Comparison of ENCODE assay signal across 8 cellular contexts in the genomic region with DNA sequence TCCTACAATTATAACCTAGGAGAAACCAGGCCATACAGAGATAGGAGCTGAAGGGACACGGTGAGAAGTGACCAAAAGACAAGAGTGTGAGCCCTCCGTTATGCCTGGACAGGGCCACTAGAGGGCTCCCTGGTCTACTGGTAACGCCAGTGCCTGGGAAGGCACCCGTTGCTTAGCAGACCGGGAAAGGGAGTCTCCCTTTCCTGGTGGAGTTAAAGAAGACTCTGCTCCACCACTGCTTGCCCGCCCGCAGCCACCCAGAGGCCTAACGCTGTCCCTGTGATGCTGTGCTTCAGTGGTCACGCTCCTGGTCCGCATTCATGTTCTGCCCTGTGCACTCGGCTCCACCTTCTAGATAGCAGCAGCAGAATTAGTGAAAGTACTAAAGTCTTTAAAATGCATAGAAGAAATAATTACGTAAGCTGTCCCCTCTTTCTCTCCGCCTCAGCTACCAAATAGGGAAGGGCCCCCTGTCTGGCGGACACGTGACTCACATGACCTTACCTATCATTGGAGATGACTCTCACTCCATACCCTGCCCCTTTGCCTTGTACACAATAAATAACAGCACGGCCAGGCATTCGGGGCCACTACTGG. TPM values are rescaled to one million over a fixed set of nuclear protein-coding genes. Genes with fewer than 3 reads are reported as not detected.
DNase-seq lines count a peak whose midpoint lies in the region; ATAC-seq, FAIRE-seq and TF ChIP-seq lines count a peak whose summit lies in the region.

No MANE protein-coding gene starts in this region.

- H3K79me2 ChIP-seq in endothelial cell of umbilical vein (ENCODE audit: control insufficient read depth, insufficient read depth, low read length), result no peaks in the 10 kb centered on the region

- CTCF ChIA-PET in endothelial cell of umbilical vein (lab: Charles Lee), result interaction anchor here (0.8 to 5.4 kb wide), 16 partner anchors 9 to 425 kb away, joined by 3 to 23 read pairs (median 6); partner anchors contain the start of gene INTS15

- no peak overlapping the region for H3K4me2 ChIP-seq in endothelial cell of umbilical vein (ENCODE audit: insufficient read depth, low read length)

- H4K20me1 ChIP-seq in endothelial cell of umbilical vein (replicated peaks; ENCODE audit: control insufficient read depth, extremely low read depth, insufficient read depth, low read length), result no peaks in the 10 kb centered on the region

- dilution Hi-C loops in endothelial cell of umbilical vein (cut with MboI; ENCODE audit: extremely low pct_ligation_motif_present, low sequenced_read_pairs), result no loop called here

- peak; percentile 77 to 87 for TF ChIP-seq CTCF in endothelial cell of umbilical vein (IDR thresholded peaks at IDR 0.05; ENCODE audit: extremely low read depth in 1 of 2, insufficient read depth in 1 of 2, low read depth in 1 of 2, low read length in 2 of 2)

- H3K36me3 ChIP-seq in endothelial cell of umbilical vein (ENCODE audit: control insufficient read depth in 2 of 2, extremely low read depth in 1 of 2, insufficient read depth in 2 of 2, low read length in 2 of 2), result no peaks in the 10 kb centered on the region

- no peak overlapping the region for H3K9ac ChIP-seq in endothelial cell of umbilical vein (replicated peaks; ENCODE audit: extremely low read depth, insufficient read depth, low read length)

- no peaks in the 10 kb centered on the region for H3K27me3 ChIP-seq in endothelial cell of umbilical vein (ENCODE audit: control insufficient read depth in 2 of 2, insufficient read depth in 2 of 2, low read length in 2 of 2)
- H3K27me3 ChIP-seq in mononuclear cell (ENCODE audit: insufficient read depth, low read length), result no peaks in the 10 kb centered on the region

- FAIRE-seq in G401.6 (lab: Jason Lieb, UNC) (peak; percentile 97), endothelial cell of umbilical vein (lab: Jason Lieb, UNC) (peak; percentile 93)

- no peak for TF ChIP-seq POLR2A in endothelial cell of umbilical vein (IDR thresholded peaks at IDR 0.05; ENCODE audit: low read depth, low read length)

- H3K9me3 ChIP-seq in endothelial cell of umbilical vein (replicated peaks; ENCODE audit: control insufficient read depth, insufficient read depth, low read length) (no peaks in the 10 kb centered on the region), mononuclear cell (ENCODE audit: low read depth, low read length) (no peaks in the 10 kb centered on the region)

- POLR2A ChIA-PET in endothelial cell of umbilical vein (lab: Charles Lee), result no interaction called here

- peak overlapping the region; percentile 85 for H2AFZ ChIP-seq in endothelial cell of umbilical vein (ENCODE audit: low read depth, low read length)

- no peak overlapping the region for H3K4me3 ChIP-seq in endothelial cell of umbilical vein (replicated peaks in 1 of 3; ENCODE audit: insufficient read depth in 1 of 3, low read depth in 1 of 3, low read length in 3 of 3)
- peak overlapping the region; percentile 29 for H3K4me3 ChIP-seq in mononuclear cell (ENCODE audit: low read length)

- DNase-seq in HUDEP-2 (lab: John Stamatoyannopoulos, UW; ENCODE audit: unreplicated experiment in 76 of 76) (peak in 67 of 76 experiments; percentile 2 to 77 (median 48)), NOMO-1 treated with DMSO at 0.1 percent for 48 hours (lab: John Stamatoyannopoulos, UW; ENCODE audit: unreplicated experiment) (peak; percentile 82), endothelial cell of umbilical vein (ENCODE audit: low read depth, low spot score) (peak; percentile 71)
- DNase-seq in activated CD8-positive, alpha-beta memory T cell treated with anti-CD3 and anti-CD28 coated beads, Interleukin-2, amount 50 U/mL, for 4 hours, result peak; percentile 66
- DNase-seq in stimulated activated CD8-positive, alpha-beta memory T cell treated with anti-CD3 and anti-CD28 coated beads, Interleukin-2, amount 100 ng/mL, for 48 hours (ENCODE audit: low read depth in 2 of 2), result peak; percentile 42 to 60

- ATAC-seq in HG03135 (IDR thresholded peaks at IDR 0.05; ENCODE audit: unreplicated experiment), result no peak

- no peak overlapping the region for H3K27ac ChIP-seq in endothelial cell of umbilical vein (ENCODE audit: insufficient read depth, low read depth, low read length)

- H3K4me1 ChIP-seq in endothelial cell of umbilical vein (ENCODE audit: control insufficient read depth, extremely low read depth, insufficient read depth, low read length) (no peaks in the 10 kb centered on the region), mononuclear cell (ENCODE audit: insufficient read depth, low read length) (peaks cover 5% of the 10 kb centered on the region)

- H3K9me1 ChIP-seq in endothelial cell of umbilical vein (replicated peaks; ENCODE audit: control insufficient read depth, extremely low read depth, insufficient read depth, low read length), result no peaks in the 10 kb centered on the region

- intact Hi-C loops in endothelial cell of umbilical vein (cut with micrococcal nuclease), result loop anchor here (1.0 to 2.0 kb wide), 4 partner anchors 61 to 412 kb away; partner anchors contain the start of genes INTS15 and ZDHHC4

- BruUV-seq in endothelial cell of umbilical vein (replicated peaks; lab: Mats Ljungman, UMichigan), result no TSS peak

TF ChIP-seq in endothelial cell of umbilical vein, 7 proteins besides CTCF, POLR2A, EP300 and RAD21:
- TF ChIP-seq MAX (IDR thresholded peaks at IDR 0.05; ENCODE audit: insufficient read depth, insufficient read length) (no peak), MYC (IDR thresholded peaks at IDR 0.05; ENCODE audit: low read depth, low read length) (no peak), FOS (IDR thresholded peaks at IDR 0.05; ENCODE audit: borderline replicate concordance, insufficient read depth, low read length) (no peak), GATA2 (IDR thresholded peaks at IDR 0.05; ENCODE audit: insufficient read depth, insufficient read length, low read depth, low read length) (no peak), EZH2 (IDR thresholded peaks at IDR 0.05; ENCODE audit: borderline replicate concordance, low read depth, low read length, severe bottlenecking) (no peak), JUN (IDR thresholded peaks at IDR 0.05; ENCODE audit: borderline replicate concordance, insufficient read depth, insufficient read length, low read depth) (no peak), POLR2AphosphoS5 (IDR thresholded peaks at IDR 0.05; ENCODE audit: insufficient read depth, low read depth, low read length) (no peak)

RNA-seq across cellular contexts. Expression of gene KDELR2, which starts 32.5 kb away (rescaled TPM):
- total RNA-seq in endothelial cell of umbilical vein, result 190 and 196 TPM in 2 replicates
- 191 and 199 TPM in 2 replicates for polyA plus RNA-seq in endothelial cell of umbilical vein
- 137 and 140 TPM in 2 replicates for polyA plus RNA-seq in endothelial cell of umbilical vein (2011; cell fraction: cytosol; rRNA removed)
- 67.5 and 75.9 TPM in 2 replicates for polyA plus RNA-seq in endothelial cell of umbilical vein (2011; cell fraction: nucleus; rRNA removed)
- polyA plus RNA-seq in endothelial cell of umbilical vein (2012), result 134 and 142 TPM in 2 replicates
- polyA minus RNA-seq in endothelial cell of umbilical vein, result 159 and 164 TPM in 2 replicates
- 53.8 TPM for polyA minus RNA-seq in endothelial cell of umbilical vein (2011; cell fraction: cytosol; rRNA and poly(A)+ RNA removed)
- polyA minus RNA-seq in endothelial cell of umbilical vein (2011; cell fraction: nucleus; rRNA and poly(A)+ RNA removed), result 45.4 and 50.1 TPM in 2 replicates
- total RNA-seq in mononuclear cell, result 21.8 TPM

RNA-seq across cellular contexts. Expression of gene GRID2IP, which starts 34.8 kb away (rescaled TPM):
- total RNA-seq in endothelial cell of umbilical vein (not detected in 2 replicates), mononuclear cell (0.21 TPM)
- polyA plus RNA-seq in endothelial cell of umbilical vein, result 0.02 TPM in 1 of 2 replicates, not detected in the other
- 0.03 TPM in 1 of 2 replicates, not detected in the other for polyA plus RNA-seq in endothelial cell of umbilical vein (2011; cell fraction: cytosol; rRNA removed)
- polyA plus RNA-seq in endothelial cell of umbilical vein (2011; cell fraction: nucleus; rRNA removed), result 0.08 TPM in 1 of 2 replicates, not detected in the other
- not detected in 2 replicates for polyA plus RNA-seq in endothelial cell of umbilical vein (2012)
- polyA minus RNA-seq in endothelial cell of umbilical vein, result 0.06 TPM in 1 of 2 replicates, not detected in the other
- polyA minus RNA-seq in endothelial cell of umbilical vein (2011; cell fraction: cytosol; rRNA and poly(A)+ RNA removed), result not detected
- polyA minus RNA-seq in endothelial cell of umbilical vein (2011; cell fraction: nucleus; rRNA and poly(A)+ RNA removed), result 0.10 TPM in 1 of 2 replicates, not detected in the other
